Comparison of ENCODE assay signal across 26 cellular contexts in the genomic region with DNA sequence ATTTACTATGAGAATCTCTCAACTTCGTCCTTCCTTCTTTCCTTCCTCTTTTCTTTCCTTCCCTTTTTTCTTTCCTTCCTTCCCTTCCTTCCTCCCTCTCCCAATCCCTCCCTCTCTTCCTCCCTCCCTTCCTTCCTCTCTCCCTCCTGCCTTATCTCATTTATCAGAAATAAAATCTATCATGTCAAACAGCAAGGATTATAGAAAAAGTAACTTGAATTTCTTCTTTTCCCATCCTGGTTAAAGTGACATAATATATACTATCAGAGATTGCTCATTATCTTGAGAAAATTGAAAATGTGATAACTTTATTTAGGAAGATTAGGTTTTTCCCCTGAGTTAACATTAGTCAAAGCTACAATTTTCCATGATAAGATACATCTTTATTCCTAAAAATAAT. TPM values are rescaled to one million over a fixed set of nuclear protein-coding genes. Genes with fewer than 3 reads are reported as not detected.
"Had no signal": no experiment of that assay in that cellular context is flagged by ENCODE, and none has a peak within 500 bp of the region (broad histone marks: within the 10 kb centered on the region; RNA-seq: fewer than 3 reads in every experiment).

No MANE protein-coding gene starts in this region.

- H3K27me3 ChIP-seq: neural progenitor cell, ovary, spleen, suprapubic skin, testis, tibial artery, transverse colon, upper lobe of right lung, uterus had no signal

- DNase-seq: natural killer cell; occipital lobe; ovary; posterior cingulate gyrus; psoas muscle; right cardiac atrium; spleen; stimulated activated CD4-positive, alpha-beta T cell treated with anti-CD3 and anti-CD28 coated beads, Interleukin-12 subunit alpha, Interleukin-12 subunit beta, amount 100 ng/mL, for 4 hours; stimulated activated CD4-positive, alpha-beta T cell treated with anti-CD3 and anti-CD28 coated beads, Interleukin-1b, Interleukin-23, amount 100 ng/mL, for 48 hours; stimulated activated CD4-positive, alpha-beta T cell treated with anti-CD3 and anti-CD28 coated beads, Interleukin-4, amount 100 ng/mL, for 1 hour; stimulated activated CD4-positive, alpha-beta T cell treated with anti-CD3 and anti-CD28 coated beads, Interleukin-4, amount 100 ng/mL, for 4 hours; stimulated activated CD8-positive, alpha-beta memory T cell treated with anti-CD3 and anti-CD28 coated beads, Interleukin-4, amount 100 ng/mL, for 48 hours; stimulated activated naive CD4-positive, alpha-beta T cell; stimulated activated naive CD8-positive, alpha-beta T cell treated with anti-CD3 and anti-CD28 coated beads, Interleukin-15, amount 100 ng/mL, for 72 hours; stimulated activated naive CD8-positive, alpha-beta T cell treated with anti-CD3 and anti-CD28 coated beads, Interleukin-15, Interleukin-2, amounts not matched to agents 100 U/mL and 50 U/mL, for 24 hours; substantia nigra; testis; tibial artery; transverse colon; upper lobe of right lung; uterus had no signal

- H3K27ac ChIP-seq: neural progenitor cell, ovary, parathyroid adenoma, psoas muscle, skin epidermis, spleen, suprapubic skin, testis, tibial artery, transverse colon, upper lobe of right lung, uterus had no signal

- H3K9me3 ChIP-seq: ovary, psoas muscle, spleen, suprapubic skin, testis, tibial artery, transverse colon, upper lobe of right lung, uterus had no signal

- H3K4me3 ChIP-seq: neural progenitor cell, ovary, psoas muscle, skin epidermis, smooth muscle cell, spleen, suprapubic skin, testis, tibial artery, transverse colon, upper lobe of right lung, uterus had no signal

- H3K4me1 ChIP-seq: parathyroid adenoma, psoas muscle, testis, uterus had no signal

- H3K36me3 ChIP-seq: neural progenitor cell, ovary, spleen, suprapubic skin, tibial artery, transverse colon, upper lobe of right lung, uterus had no signal

RNA-seq across cellular contexts. Expression of gene TIGD4, which starts 5.6 kb away (rescaled TPM):
- total RNA-seq: natural killer cell, upper lobe of right lung had no signal
